In the genomic region with DNA sequence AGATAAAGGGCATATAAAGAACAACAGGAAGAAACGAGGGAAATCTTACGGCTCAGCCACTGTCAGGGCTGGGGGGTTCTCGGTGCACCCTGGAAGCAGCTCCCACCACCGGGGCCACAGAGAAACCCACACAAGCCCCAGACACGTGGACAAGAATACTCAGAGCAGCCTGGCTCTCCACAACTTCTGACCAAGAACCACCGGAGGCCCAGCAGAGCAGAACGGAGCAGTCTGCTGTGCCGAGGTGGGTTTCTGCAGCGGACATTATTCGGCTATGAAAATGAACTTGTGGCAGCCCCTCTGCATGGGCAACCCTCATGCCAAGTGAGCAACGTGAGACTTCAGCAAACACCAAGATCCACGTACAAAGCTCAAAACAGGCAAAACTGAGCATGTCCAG, we compare ENCODE assay signal across 13 cellular contexts. TPM values are rescaled to one million over a fixed set of nuclear protein-coding genes. Genes with fewer than 3 reads are reported as not detected.
DNase-seq lines count a peak whose midpoint lies in the region; ATAC-seq and TF ChIP-seq lines count a peak whose summit lies in the region.
"Had no signal": no experiment of that assay in that cellular context is flagged by ENCODE, and none has a peak within 500 bp of the region (broad histone marks: within the 10 kb centered on the region; RNA-seq: fewer than 3 reads in every experiment).

No MANE protein-coding gene starts in this region.

- H3K4me2 ChIP-seq in osteoblast (ENCODE audit: insufficient read depth, low read length), result no peak overlapping the region
- H3K4me2 ChIP-seq: A549, GM23338 had no signal

- H4K20me1 ChIP-seq in osteoblast (ENCODE audit: insufficient read depth, low read length), result peaks cover 21% of the 10 kb centered on the region

- peaks cover 15% of the 10 kb centered on the region for H3K4me1 Mint-ChIP-seq in activated T-cell treated with anti-CD3 and anti-CD28 coated beads, Interleukin-2, amount 50 U/mL, for 24 hours (ENCODE audit: low read depth)
- H3K4me1 Mint-ChIP-seq in CD8-positive, alpha-beta memory T cell, result peaks cover 13 to 21% (median 21%) of the 10 kb centered on the region in 3 donors
- peaks cover 47% of the 10 kb centered on the region for H3K4me1 Mint-ChIP-seq in activated CD8-positive, alpha-beta T cell treated with anti-CD3 and anti-CD28 coated beads, Interleukin-2, amount 10 ng/mL, durations not matched to agents 7 days and 5 days (ENCODE audit: low read depth)
- H3K4me1 Mint-ChIP-seq: GM23338 had no signal

- H3K27me3 Mint-ChIP-seq in activated T-cell treated with anti-CD3 and anti-CD28 coated beads, Interleukin-2, amount 50 U/mL, for 24 hours, result no peaks in the 10 kb centered on the region
- H3K27me3 Mint-ChIP-seq in CD8-positive, alpha-beta memory T cell, result no peaks in the 10 kb centered on the region
- no peaks in the 10 kb centered on the region for H3K27me3 Mint-ChIP-seq in activated CD8-positive, alpha-beta T cell treated with anti-CD3 and anti-CD28 coated beads, Interleukin-2, amount 10 ng/mL, durations not matched to agents 7 days and 5 days (ENCODE audit: low read depth)

- no peak overlapping the region for H3K27ac ChIP-seq in CD8-positive, alpha-beta memory T cell (ENCODE audit: low read depth, low read length)
- no peak overlapping the region for H3K27ac ChIP-seq in osteoblast (ENCODE audit: low read depth, low read length)
- H3K27ac ChIP-seq: A549 had no signal

- TF ChIP-seq CTCF in osteoblast (IDR thresholded peaks at IDR 0.05; ENCODE audit: extremely low read depth, low read depth, low read length), result no peak

- H3K36me3 Mint-ChIP-seq in activated T-cell treated with anti-CD3 and anti-CD28 coated beads, Interleukin-2, amount 50 U/mL, for 24 hours (ENCODE audit: low read depth), result peaks cover 97% of the 10 kb centered on the region
- H3K36me3 Mint-ChIP-seq in CD8-positive, alpha-beta memory T cell, result peaks cover 0 to 80% (median 11%) of the 10 kb centered on the region in 3 donors
- peaks cover 66% of the 10 kb centered on the region for H3K36me3 Mint-ChIP-seq in activated CD8-positive, alpha-beta T cell treated with anti-CD3 and anti-CD28 coated beads, Interleukin-2, amount 10 ng/mL, durations not matched to agents 7 days and 5 days (ENCODE audit: low read depth)

- H3K4me3 ChIP-seq in CD8-positive, alpha-beta memory T cell (ENCODE audit: low read length), result no peak overlapping the region
- H3K4me3 ChIP-seq in osteoblast (ENCODE audit: insufficient read depth, low read length), result no peak overlapping the region
- H3K4me3 ChIP-seq: A549, GM23338 had no signal

- DNase-seq in activated T-cell treated with anti-CD3 and anti-CD28 coated beads, Interleukin-2, amount 50 U/mL, for 24 hours, result no peak
- DNase-seq in activated T-cell treated with anti-CD3 and anti-CD28 coated beads, Interleukin-2, amount 50 U/mL, for 48 hours, result no peak
- DNase-seq in CD8-positive, alpha-beta memory T cell, result no peak
- no peak for DNase-seq in activated CD8-positive, alpha-beta T cell treated with anti-CD3 and anti-CD28 coated beads, Interleukin-2, amount 10 ng/mL, durations not matched to agents 7 days and 5 days
- DNase-seq in osteoblast (ENCODE audit: insufficient read length, low spot score, missing footprints) (peak; percentile 78), A172 (ENCODE audit: low spot score) (no peak)
- no peak for DNase-seq in stimulated activated CD4-positive, alpha-beta T cell treated with anti-CD3 and anti-CD28 coated beads, Interleukin-1b, Interleukin-23, amount 100 ng/mL, for 48 hours
- no peak for DNase-seq in effector CD8-positive, alpha-beta T cell (lab: John Stamatoyannopoulos, UW)
- DNase-seq: NCI-H146, NCI-H345, NCI-H526 treated with DMSO at 0.1 percent for 48 hours had no signal

- no peak overlapping the region for H3K4me3 Mint-ChIP-seq in activated T-cell treated with anti-CD3 and anti-CD28 coated beads, Interleukin-2, amount 50 U/mL, for 24 hours
- H3K4me3 Mint-ChIP-seq in CD8-positive, alpha-beta memory T cell, result no peak overlapping the region
- no peak overlapping the region for H3K4me3 Mint-ChIP-seq in activated CD8-positive, alpha-beta T cell treated with anti-CD3 and anti-CD28 coated beads, Interleukin-2, amount 10 ng/mL, durations not matched to agents 7 days and 5 days
- H3K4me3 Mint-ChIP-seq: GM23338 had no signal

- peaks cover 15% of the 10 kb centered on the region for H3K36me3 ChIP-seq in CD8-positive, alpha-beta memory T cell (ENCODE audit: insufficient read depth, low read length)
- H3K36me3 ChIP-seq in osteoblast (ENCODE audit: insufficient read depth, low read length), result peaks cover 59% of the 10 kb centered on the region

- H2AFZ ChIP-seq in osteoblast (ENCODE audit: low read length), result no peak overlapping the region
- H2AFZ ChIP-seq: GM23338 had no signal

- no peaks in the 10 kb centered on the region for H3K79me2 ChIP-seq in osteoblast (ENCODE audit: insufficient read depth, low read length)

- CTCF ChIA-PET in CD8-positive, alpha-beta memory T cell (lab: Charles Lee), result no interaction called here
- CTCF ChIA-PET in activated CD8-positive, alpha-beta T cell treated with anti-CD3 and anti-CD28 coated beads, Interleukin-2, amount 10 ng/mL, durations not matched to agents 7 days and 5 days (lab: Charles Lee), result no interaction called here

- H3K27ac Mint-ChIP-seq in activated T-cell treated with anti-CD3 and anti-CD28 coated beads, Interleukin-2, amount 50 U/mL, for 24 hours, result peak overlapping the region; percentile 63
- H3K27ac Mint-ChIP-seq in CD8-positive, alpha-beta memory T cell, result peak overlapping the region in 6 of 8 donors; percentile 16 to 81 (median 65)
- peak overlapping the region; percentile 7 for H3K27ac Mint-ChIP-seq in activated CD8-positive, alpha-beta T cell treated with anti-CD3 and anti-CD28 coated beads, Interleukin-2, amount 10 ng/mL, durations not matched to agents 7 days and 5 days
- H3K27ac Mint-ChIP-seq: GM23338 had no signal

- H3K4me1 ChIP-seq in CD8-positive, alpha-beta memory T cell (ENCODE audit: insufficient read depth, low read length), result peaks cover 12% of the 10 kb centered on the region
- H3K4me1 ChIP-seq in osteoblast (ENCODE audit: insufficient read depth, low read length), result peaks cover 10% of the 10 kb centered on the region
- H3K4me1 ChIP-seq: A549 had no signal

- POLR2A ChIA-PET in CD8-positive, alpha-beta memory T cell (lab: Charles Lee), result no interaction called here
- POLR2A ChIA-PET in activated CD8-positive, alpha-beta T cell treated with anti-CD3 and anti-CD28 coated beads, Interleukin-2, amount 10 ng/mL, durations not matched to agents 7 days and 5 days (lab: Charles Lee), result no interaction called here

- H3K9me3 Mint-ChIP-seq in activated T-cell treated with anti-CD3 and anti-CD28 coated beads, Interleukin-2, amount 50 U/mL, for 24 hours, result no peaks in the 10 kb centered on the region
- no peaks in the 10 kb centered on the region for H3K9me3 Mint-ChIP-seq in CD8-positive, alpha-beta memory T cell
- no peaks in the 10 kb centered on the region for H3K9me3 Mint-ChIP-seq in activated CD8-positive, alpha-beta T cell treated with anti-CD3 and anti-CD28 coated beads, Interleukin-2, amount 10 ng/mL, durations not matched to agents 7 days and 5 days (ENCODE audit: insufficient read depth)
- H3K9me3 Mint-ChIP-seq: GM23338 had no signal

- no peak for ATAC-seq in activated CD8-positive, alpha-beta T cell treated with anti-CD3 and anti-CD28 coated beads, Interleukin-2, amount 10 ng/mL, durations not matched to agents 7 days and 5 days
- ATAC-seq: A549, GM23338 had no signal

- no peaks in the 10 kb centered on the region for H3K9me3 ChIP-seq in CD8-positive, alpha-beta memory T cell (ENCODE audit: low read length)
- H3K9me3 ChIP-seq in osteoblast (ENCODE audit: low read depth, low read length), result no peaks in the 10 kb centered on the region
- H3K9me3 ChIP-seq: A549 had no signal

- no peaks in the 10 kb centered on the region for H3K27me3 ChIP-seq in CD8-positive, alpha-beta memory T cell (ENCODE audit: insufficient read depth, low read length, poor library complexity, severe bottlenecking)
- no peaks in the 10 kb centered on the region for H3K27me3 ChIP-seq in osteoblast (ENCODE audit: insufficient read depth, low read length)

RNA-seq across cellular contexts. Expression of gene DNASE1, which starts 6.8 kb away (rescaled TPM):
- 10 to 100 TPM; 13.5 to 15.0 TPM for total RNA-seq in CD8-positive, alpha-beta memory T cell
- polyA plus RNA-seq in CD8-positive, alpha-beta memory T cell, result 5.8 TPM
- 10 to 100 TPM; 45.7 to 48.3 TPM for total RNA-seq in activated CD8-positive, alpha-beta T cell treated with anti-CD3 and anti-CD28 coated beads, Interleukin-2, amount 10 ng/mL, durations not matched to agents 7 days and 5 days
- 11.9 and 13.3 TPM in 2 replicates for total RNA-seq in osteoblast
- 7.8 and 10.5 TPM in 2 replicates for total RNA-seq in A172 (2014; rRNA removed; shearing (Covaris generic))

RNA-seq across cellular contexts. Expression of gene SLX4, which starts 49.9 kb away (rescaled TPM):
- 10 to 100 TPM; 11.6 to 11.7 TPM for total RNA-seq in CD8-positive, alpha-beta memory T cell
- 0.63 TPM for polyA plus RNA-seq in CD8-positive, alpha-beta memory T cell
- 10 to 100 TPM; 16.3 to 16.5 TPM for total RNA-seq in activated CD8-positive, alpha-beta T cell treated with anti-CD3 and anti-CD28 coated beads, Interleukin-2, amount 10 ng/mL, durations not matched to agents 7 days and 5 days
- 4.0 and 4.7 TPM in 2 replicates for total RNA-seq in osteoblast
- total RNA-seq in A172 (2014; rRNA removed; shearing (Covaris generic)), result 7.0 and 7.4 TPM in 2 replicates

RNA-seq across cellular contexts. Expression of gene TRAP1, which starts 56.0 kb away (rescaled TPM):
- 100 to 1,000 TPM; 283 to 308 TPM for total RNA-seq in CD8-positive, alpha-beta memory T cell
- 53.5 TPM for polyA plus RNA-seq in CD8-positive, alpha-beta memory T cell
- total RNA-seq in activated CD8-positive, alpha-beta T cell treated with anti-CD3 and anti-CD28 coated beads, Interleukin-2, amount 10 ng/mL, durations not matched to agents 7 days and 5 days, result 100 to 1,000 TPM; 126 to 129 TPM
- total RNA-seq in osteoblast, result 46.9 and 56.5 TPM in 2 replicates
- 106 and 123 TPM in 2 replicates for total RNA-seq in A172 (2014; rRNA removed; shearing (Covaris generic))

Comparison
In these comparisons a context has a peak if more than half of its experiments do, and no peak if none do; other contexts are left out.
1. H3K27ac Mint-ChIP-seq: peak in every context shown above with its lines; median percentile 65 in CD8-positive, alpha-beta memory T cell; 63 in activated T-cell treated with anti-CD3 and anti-CD28 coated beads, Interleukin-2, amount 50 U/mL, for 24 hours; 7 in activated CD8-positive, alpha-beta T cell treated with anti-CD3 and anti-CD28 coated beads, Interleukin-2, amount 10 ng/mL, durations not matched to agents 7 days and 5 days.